Comparison of ENCODE assay signal across 18 cellular contexts in genomic region chr1:241779897-241780296, GRCh38.
DNase-seq lines count a peak whose midpoint lies in the region; ATAC-seq, FAIRE-seq and TF ChIP-seq lines count a peak whose summit lies in the region.
"Had no signal": no experiment of that assay in that cellular context is flagged by ENCODE, and none has a peak within 500 bp of the region (broad histone marks: within the 10 kb centered on the region; RNA-seq: fewer than 3 reads in every experiment).

No MANE protein-coding gene starts in this region.

- no peak overlapping the region for H3K23ac ChIP-seq in IMR-90 (ENCODE audit: low read depth, low read length)

- no peaks in the 10 kb centered on the region for H3K79me2 ChIP-seq in OCI-LY7 (ENCODE audit: insufficient read depth, low read depth, low read length)

- H4K20me1 ChIP-seq in IMR-90 (ENCODE audit: insufficient read depth, low read length): no peaks in the 10 kb centered on the region
- no peaks in the 10 kb centered on the region for H4K20me1 ChIP-seq in OCI-LY7 (ENCODE audit: insufficient read depth, low read length)
- H4K20me1 ChIP-seq: BLaER1 had no signal

- CTCF ChIA-PET in A549 (lab: Yijun Ruan, JAX): interaction anchor here (1.4 kb wide), 1 partner anchor 27 kb away, joined by 6 read pairs; no protein-coding TSS in a partner anchor
- CTCF ChIA-PET in IMR-90 (lab: Yijun Ruan, JAX): interaction anchor here (1.2 to 1.6 kb wide), 2 partner anchors 9 to 14 kb away, joined by 4 read pairs; no protein-coding TSS in a partner anchor
- CTCF ChIA-PET in OCI-LY7 (lab: Charles Lee; ENCODE audit: unreplicated experiment): no interaction called here

- no peaks in the 10 kb centered on the region for H3K79me1 ChIP-seq in IMR-90 (ENCODE audit: low read depth in 1 of 2, low read length in 2 of 2)

- no peak overlapping the region for H2BK20ac ChIP-seq in IMR-90 (ENCODE audit: low read depth, low read length)

- H2BK5ac ChIP-seq in IMR-90 (ENCODE audit: low read depth, low read length, poor library complexity, severe bottlenecking): no peak overlapping the region

- no peaks in the 10 kb centered on the region for H3K36me3 ChIP-seq in IMR-90 (ENCODE audit: control insufficient read depth, insufficient read depth, low read length)
- H3K36me3 ChIP-seq in OCI-LY7 (ENCODE audit: insufficient read depth, low read length): no peaks in the 10 kb centered on the region
- H3K36me3 ChIP-seq: BLaER1 had no signal

- dilution Hi-C loops in IMR-90 (cut with HindIII; ENCODE audit: low sequenced_read_pairs, unreplicated experiment): no loop called here

- intact Hi-C loops in IMR-90 (cut with micrococcal nuclease): no loop called here
- intact Hi-C loops in OCI-LY7 (cut with micrococcal nuclease; ENCODE audit: unreplicated experiment): no loop called here

- H3K4me1 ChIP-seq in A549 (0 out of 3 replicates have a peak, but pooled peaks cover 2% of the 10 kb centered on the region), IMR-90 (ENCODE audit: control insufficient read depth, insufficient read depth, low read length) (no peaks in the 10 kb centered on the region), OCI-LY7 (ENCODE audit: insufficient read depth, low read length, poor library complexity, severe bottlenecking) (no peaks in the 10 kb centered on the region)
- H3K4me1 ChIP-seq: BLaER1, Caco-2 had no signal

- TF ChIP-seq RAD21 in A549 (conservative IDR thresholded peaks at IDR 0.05 in 1 of 2, IDR thresholded peaks at IDR 0.05 in 1 of 2): no peak
- no peak for TF ChIP-seq RAD21 in IMR-90 (IDR thresholded peaks at IDR 0.05; ENCODE audit: low read length)

- H2AFZ ChIP-seq in IMR-90 (replicated peaks; ENCODE audit: low read length, poor library complexity) (no peak overlapping the region), OCI-LY7 (ENCODE audit: low read length) (no peak overlapping the region)
- H2AFZ ChIP-seq: GM23248 had no signal

- FAIRE-seq in A549 (lab: Jason Lieb, UNC): no peak
- peak; percentile 50 for FAIRE-seq in TTC549 (lab: Jason Lieb, UNC)
- FAIRE-seq: GM12892, H1 had no signal

- POLR2A ChIA-PET in A549 (lab: Yijun Ruan, JAX) (no interaction called here), IMR-90 (lab: Charles Lee; ENCODE audit: unreplicated experiment) (no interaction called here), OCI-LY7 (lab: Charles Lee) (interaction anchor here (1.1 kb wide), 1 partner anchor 17 kb away, joined by 3 read pairs; no protein-coding TSS in a partner anchor)

- H2BK15ac ChIP-seq in IMR-90 (ENCODE audit: low read depth, low read length): no peak overlapping the region

- no peak overlapping the region for H4K8ac ChIP-seq in IMR-90 (ENCODE audit: low read depth in 2 of 2, low read length in 2 of 2)

- H3K27me3 ChIP-seq in IMR-90 (ENCODE audit: control insufficient read depth, insufficient read depth, low read length): no peaks in the 10 kb centered on the region; the same call in 1 of the 2 replicates
- H3K27me3 ChIP-seq: BLaER1 had no signal

- no peaks in the 10 kb centered on the region for H3K9me2 ChIP-seq in OCI-LY7 (ENCODE audit: insufficient read depth, low read length)

- H3K56ac ChIP-seq in IMR-90 (ENCODE audit: extremely low read depth, insufficient read depth, low read length): no peak overlapping the region

- no peak overlapping the region for H2BK120ac ChIP-seq in IMR-90 (ENCODE audit: low read depth, low read length)

- H3K4ac ChIP-seq in IMR-90 (ENCODE audit: low read depth, low read length): no peak overlapping the region

- in situ Hi-C loops in IMR-90 (cut with MboI; ENCODE audit: low sequenced_read_pairs): no loop called here

- H3K4me3 ChIP-seq in A549: no peak overlapping the region
- H3K4me3 ChIP-seq in IMR-90 (ENCODE audit: insufficient read depth, low read depth, low read length): no peak overlapping the region
- no peak overlapping the region for H3K4me3 ChIP-seq in OCI-LY7 (ENCODE audit: low read depth, low read length, poor library complexity, severe bottlenecking)
- H3K4me3 ChIP-seq: BLaER1, GM23248 had no signal

- H3K9ac ChIP-seq in IMR-90 (ENCODE audit: low read depth, low read length): no peak overlapping the region
- H3K9ac ChIP-seq: BLaER1, GM23248 had no signal

- TF ChIP-seq POLR2A in A549 (IDR thresholded peaks at IDR 0.05; ENCODE audit: low read length): no peak
- no peak for TF ChIP-seq POLR2A in IMR-90 (IDR thresholded peaks at IDR 0.05; ENCODE audit: low read depth, low read length)

- 93% methylated on average over 1 of the region's 1 CpG for whole genome bisulfite sequencing in A549 (ENCODE audit: missing lambda C conversion rate)
- no CpG with 5 or more reads among the region's 1 CpG for WGBS in IMR-90 (ENCODE audit: extremely low coverage in 2 of 2, insufficient read length in 1 of 2), 2 experiments

- no peak overlapping the region for H2AK9ac ChIP-seq in IMR-90 (replicated peaks; ENCODE audit: low read depth, low read length, poor library complexity)

- no peak for TF ChIP-seq CTCF in A549 (IDR thresholded peaks at IDR 0.05)
- TF ChIP-seq CTCF in IMR-90 (conservative IDR thresholded peaks at IDR 0.05; ENCODE audit: low read depth, low read length): no peak
- TF ChIP-seq CTCF in OCI-LY7 (conservative IDR thresholded peaks at IDR 0.05; ENCODE audit: low read length): no peak

- BruUV-seq in IMR-90 (replicated peaks; lab: Mats Ljungman, UMichigan): no TSS peak
- BruUV-seq in OCI-LY7 (replicated peaks; lab: Mats Ljungman, UMichigan): no TSS peak

- no peaks in the 10 kb centered on the region for H3K9me3 ChIP-seq in A549
- no peaks in the 10 kb centered on the region for H3K9me3 ChIP-seq in IMR-90 (ENCODE audit: control insufficient read depth, insufficient read depth, low read length)
- no peaks in the 10 kb centered on the region for H3K9me3 ChIP-seq in OCI-LY7 (ENCODE audit: low read length)
- H3K9me3 ChIP-seq: BLaER1, Caco-2 had no signal

- H3K9me1 ChIP-seq in IMR-90 (ENCODE audit: insufficient read depth, low read length): no peaks in the 10 kb centered on the region

- H4K5ac ChIP-seq in IMR-90 (ENCODE audit: low read depth, low read length): no peak overlapping the region

- H3K4me2 ChIP-seq in A549 (no peak overlapping the region), IMR-90 (ENCODE audit: low read depth, low read length) (no peak overlapping the region), OCI-LY7 (ENCODE audit: low read length) (no peak overlapping the region)
- H3K4me2 ChIP-seq: BLaER1 had no signal

- H4K91ac ChIP-seq in IMR-90 (ENCODE audit: insufficient read depth, low read depth, low read length): no peak overlapping the region

- TF ChIP-seq EP300 in A549 (IDR thresholded peaks at IDR 0.05): no peak

- DNase-seq in A549 (ENCODE audit: low read depth in 1 of 2, low spot score in 1 of 2) (no peak), IMR-90 (no peak), OCI-LY7 (ENCODE audit: low spot score) (no peak), NCI-H1417 treated with DMSO at 0.1 percent for 48 hours (lab: John Stamatoyannopoulos, UW) (no peak), NCI-H2029 (lab: John Stamatoyannopoulos, UW) (no peak)
- DNase-seq: Caco-2; CD4-positive, CD25-positive, alpha-beta regulatory T cell; CD8-positive, alpha-beta T cell; DMS153; DND-41; GM23248; H7; HCEC 1CT had no signal

- no peak overlapping the region for H3K18ac ChIP-seq in IMR-90 (ENCODE audit: low read depth, low read length)

- H2AK5ac ChIP-seq in IMR-90 (ENCODE audit: low read depth, low read length): no peak overlapping the region

- no peak overlapping the region for H3K27ac ChIP-seq in A549
- no peak overlapping the region for H3K27ac ChIP-seq in IMR-90 (ENCODE audit: insufficient read depth, low read length)
- no peak overlapping the region for H3K27ac ChIP-seq in OCI-LY7 (ENCODE audit: low read depth, low read length, poor library complexity, severe bottlenecking)
- H3K27ac ChIP-seq: BLaER1, C4-2B, GM23248 had no signal

- no peak for ATAC-seq in A549
- no peak for ATAC-seq in IMR-90 (ENCODE audit: low read depth)
- ATAC-seq: CD8-positive, alpha-beta T cell had no signal

- no peak overlapping the region for H3K14ac ChIP-seq in IMR-90 (replicated peaks; ENCODE audit: low read depth, low read length)

TF ChIP-seq in A549, 52 proteins besides CTCF, POLR2A, EP300 and RAD21:
- TF ChIP-seq MAFK (IDR thresholded peaks at IDR 0.05; ENCODE audit: partially characterized antibody): peak; percentile 83
- no peak for TF ChIP-seq BCL3 (IDR thresholded peaks at IDR 0.05)

TF ChIP-seq in IMR-90, 13 proteins besides CTCF, POLR2A, EP300 and RAD21:
- TF ChIP-seq CHD1 (IDR thresholded peaks at IDR 0.05; ENCODE audit: low read depth, low read length): no peak
- no peak for TF ChIP-seq MXI1 (IDR thresholded peaks at IDR 0.05; ENCODE audit: borderline replicate concordance, low read depth, low read length)
- TF ChIP-seq MAFK (IDR thresholded peaks at IDR 0.05; ENCODE audit: low read depth, low read length): peak; percentile 60
- TF ChIP-seq FOS (IDR thresholded peaks at IDR 0.05; ENCODE audit: low read depth, low read length): no peak
